ENCODE assay signal across 35 cellular contexts in the genomic region with DNA sequence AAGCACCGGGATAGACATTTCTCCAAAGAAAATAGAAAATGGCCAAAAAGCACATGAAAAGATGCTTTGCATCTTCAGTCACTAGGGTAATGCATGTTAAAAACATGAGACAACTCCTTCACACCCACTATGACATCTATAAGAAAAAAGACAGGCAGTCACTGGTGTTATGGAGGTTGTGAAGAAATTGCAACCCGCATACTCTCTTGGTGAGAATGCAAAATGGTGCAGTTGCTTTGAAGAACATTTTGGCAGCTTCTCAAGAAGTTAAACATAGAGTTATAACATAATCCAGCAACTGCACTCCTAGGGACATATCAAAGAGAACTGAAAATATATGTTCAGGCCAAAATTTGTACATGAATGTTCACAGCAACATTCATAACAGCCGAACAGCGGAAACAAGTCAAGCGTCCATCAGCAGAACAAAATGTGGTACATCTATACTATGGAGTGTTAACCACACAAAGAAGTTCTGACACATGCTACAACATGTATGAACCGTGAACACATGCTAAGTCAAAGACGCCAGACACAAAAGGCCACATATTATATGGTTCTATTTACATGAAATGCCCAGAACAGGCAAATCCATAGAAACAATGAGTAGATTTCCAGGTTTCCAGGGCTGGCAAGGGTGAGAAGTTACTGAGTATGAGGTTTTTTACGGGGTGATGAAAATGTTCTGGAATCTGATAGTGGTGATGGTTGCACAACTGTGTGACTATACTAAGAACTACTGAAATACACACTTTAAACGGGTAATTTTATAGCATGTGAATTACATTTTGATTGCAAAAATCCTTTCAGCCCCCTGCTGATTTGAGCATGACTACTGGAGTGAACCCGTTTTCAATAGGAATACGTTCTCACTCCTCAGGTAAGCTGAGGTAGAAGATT. TPM values are rescaled to one million over a fixed set of nuclear protein-coding genes. Genes with fewer than 3 reads are reported as not detected.
A peak's percentile ranks its signal among the peaks of the same experiment; 100 is the strongest.
DNase-seq lines count a peak whose midpoint lies in the region; ATAC-seq, FAIRE-seq and TF ChIP-seq lines count a peak whose summit lies in the region.
"Had no signal": no experiment of that assay in that cellular context is flagged by ENCODE, and none has a peak within 500 bp of the region (broad histone marks: within the 10 kb centered on the region; RNA-seq: fewer than 3 reads in every experiment).

No MANE protein-coding gene starts in this region.

- no peak for ATAC-seq in K562
- ATAC-seq: activated CD4-positive, alpha-beta T cell treated with anti-CD3 and anti-CD28 coated beads for 36 hours; activated CD8-positive, alpha-beta T cell treated with anti-CD3 and anti-CD28 coated beads, Interleukin-2, amount 10 ng/mL, durations not matched to agents 7 days and 5 days; left colon had no signal

- intact Hi-C loops in MCF 10A (cut with micrococcal nuclease) (no loop called here), breast epithelium (cut with DNase I; ENCODE audit: low total_unique reads) (no loop called here), K562 (cut with micrococcal nuclease) (no loop called here)

- no peaks in the 10 kb centered on the region for H3K4me1 ChIP-seq in breast epithelium
- no peaks in the 10 kb centered on the region for H3K4me1 ChIP-seq in K562 (replicated peaks in 1 of 2; ENCODE audit: control insufficient read depth in 2 of 2, insufficient read depth in 2 of 2, low read length in 2 of 2)
- H3K4me1 ChIP-seq: parathyroid adenoma, Peyer's patch, right atrium auricular region had no signal

- no peak overlapping the region for H3K4me2 ChIP-seq in K562 (ENCODE audit: insufficient read depth, low read length)

- in situ Hi-C loops in K562 (cut with MboI), result no loop called here

- no peak overlapping the region for H3K9ac ChIP-seq in K562 (ENCODE audit: insufficient read depth in 1 of 2, low read depth in 2 of 2, low read length in 2 of 2)
- H3K9ac ChIP-seq: parathyroid adenoma had no signal

- CTCF ChIA-PET in MCF 10A (lab: Yijun Ruan, JAX) (no interaction called here), K562 (lab: Yijun Ruan, JAX; ENCODE audit: low intra/inter-chr PET ratio) (no interaction called here)

- H3K4me3 ChIP-seq in breast epithelium, result no peak overlapping the region
- H3K4me3 ChIP-seq in K562, result no peak overlapping the region
- no peak overlapping the region for H3K4me3 ChIP-seq in foreskin fibroblast (ENCODE audit: low read depth in 1 of 2, low read length in 2 of 2)
- H3K4me3 ChIP-seq: MG63, Peyer's patch, right atrium auricular region, thoracic aorta had no signal

- no peak overlapping the region for H2AFZ ChIP-seq in K562 (ENCODE audit: low read depth, low read length)
- H2AFZ ChIP-seq: parathyroid adenoma had no signal

- BruUV-seq in MCF 10A (replicated peaks; lab: Mats Ljungman, UMichigan) (no TSS peak), K562 (replicated peaks; lab: Mats Ljungman, UMichigan) (no TSS peak)

- H3K36me3 Mint-ChIP-seq in MCF 10A (ENCODE audit: insufficient read depth, unreplicated experiment) (peaks cover 19% of the 10 kb centered on the region), immature natural killer cell (peaks cover 19 to 23% (median 19%) of the 10 kb centered on the region in 3 donors)

- no peak for TF ChIP-seq EP300 in K562 (IDR thresholded peaks at IDR 0.05; ENCODE audit: low read length)

- H3K27me3 Mint-ChIP-seq in MCF 10A (ENCODE audit: insufficient read depth, unreplicated experiment), result no peaks in the 10 kb centered on the region
- peaks cover 0 to 3% (median 1%) of the 10 kb centered on the region in 3 donors for H3K27me3 Mint-ChIP-seq in immature natural killer cell (ENCODE audit: low read depth in 3 of 3)
- H3K27me3 Mint-ChIP-seq: activated CD4-positive, alpha-beta T cell treated with anti-CD3 and anti-CD28 coated beads for 36 hours; activated naive CD4-positive, alpha-beta T cell treated with anti-CD3 and anti-CD28 coated beads, Interleukin-2, amount 50 U/mL, for 24 hours; stimulated activated naive CD8-positive, alpha-beta T cell treated with anti-CD3 and anti-CD28 coated beads, Interleukin-15, Interleukin-2, amounts not matched to agents 100 ng/mL and 50 ng/mL, for 24 hours had no signal

- FAIRE-seq in K562 (lab: Jason Lieb, UNC), result no peak
- FAIRE-seq: frontal cortex, GM18507, H1 had no signal

- TF ChIP-seq CTCF in MCF 10A (IDR thresholded peaks at IDR 0.05; ENCODE audit: unreplicated experiment) (no peak), breast epithelium (IDR thresholded peaks at IDR 0.05) (no peak), K562 (IDR thresholded peaks at IDR 0.05 in 2 of 3, conservative IDR thresholded peaks at IDR 0.05 in 1 of 3; ENCODE audit: insufficient read depth in 2 of 3, low read depth in 1 of 3, low read length in 3 of 3) (no peak), foreskin fibroblast (IDR thresholded peaks at IDR 0.05; ENCODE audit: low read depth, low read length) (no peak)

- TF ChIP-seq RAD21 in K562 (CRISPR knock-in tag; conservative IDR thresholded peaks at IDR 0.05 in 1 of 2, IDR thresholded peaks at IDR 0.05 in 1 of 2), result no peak

- H3K9me3 Mint-ChIP-seq in MCF 10A (ENCODE audit: unreplicated experiment) (no peaks in the 10 kb centered on the region), immature natural killer cell (no peaks in the 10 kb centered on the region)
- H3K9me3 Mint-ChIP-seq: activated naive CD4-positive, alpha-beta T cell treated with anti-CD3 and anti-CD28 coated beads, Interleukin-2, amount 50 U/mL, for 24 hours; activated T-helper 2 cell treated with anti-CD3 and anti-CD28 coated beads, Interferon-gamma antibody, Interleukin-2, Interleukin-4, amounts not matched to agents 10 μg/mL and 5 μg/mL and 100 μg/mL, durations not matched to agents 14 hours and 24 hours and 36 hours; memory B cell; stimulated activated naive CD8-positive, alpha-beta T cell treated with anti-CD3 and anti-CD28 coated beads, Interleukin-15, Interleukin-2, amounts not matched to agents 100 ng/mL and 50 ng/mL, for 24 hours had no signal

- H3K9me1 ChIP-seq in K562 (ENCODE audit: control insufficient read depth, insufficient read depth, low read length), result no peaks in the 10 kb centered on the region

- H3K27ac ChIP-seq in breast epithelium (no peak overlapping the region), K562 (ENCODE audit: extremely low read depth, low read depth, low read length) (no peak overlapping the region)
- H3K27ac ChIP-seq: epithelial cell of prostate, parathyroid adenoma, Peyer's patch, right atrium auricular region, thoracic aorta, VCaP had no signal

- H3K4me1 Mint-ChIP-seq in MCF 10A (ENCODE audit: insufficient read depth, unreplicated experiment) (peaks cover 5% of the 10 kb centered on the region), immature natural killer cell (no peaks in the 10 kb centered on the region)
- H3K4me1 Mint-ChIP-seq: activated CD4-positive, alpha-beta T cell treated with anti-CD3 and anti-CD28 coated beads for 36 hours; activated naive CD4-positive, alpha-beta T cell treated with anti-CD3 and anti-CD28 coated beads, Interleukin-2, amount 50 U/mL, for 24 hours; CD4-positive, CD25-positive, alpha-beta regulatory T cell; memory B cell had no signal

- no peaks in the 10 kb centered on the region for H3K27me3 ChIP-seq in breast epithelium
- H3K27me3 ChIP-seq in K562 (ENCODE audit: control insufficient read depth in 2 of 2, insufficient read depth in 2 of 2, low read length in 2 of 2), result no peaks in the 10 kb centered on the region
- H3K27me3 ChIP-seq: MG63, Peyer's patch, right atrium auricular region had no signal

- H3K36me3 ChIP-seq in breast epithelium, result no peaks in the 10 kb centered on the region
- H3K36me3 ChIP-seq in K562 (ENCODE audit: control insufficient read depth, insufficient read depth, low read length), result no peaks in the 10 kb centered on the region
- H3K36me3 ChIP-seq: MG63, thoracic aorta had no signal

- no peaks in the 10 kb centered on the region for H4K20me1 ChIP-seq in K562 (replicated peaks; ENCODE audit: control insufficient read depth, insufficient read depth, low read length)

- H3K9me3 ChIP-seq in breast epithelium, result no peaks in the 10 kb centered on the region
- H3K9me3 ChIP-seq in K562 (replicated peaks; ENCODE audit: control insufficient read depth, insufficient read depth, low read depth, low read length), result no peaks in the 10 kb centered on the region
- H3K9me3 ChIP-seq: MG63, Peyer's patch, right atrium auricular region, thoracic aorta had no signal

- POLR2A ChIA-PET in MCF 10A (lab: Yijun Ruan, JAX) (no interaction called here), K562 (lab: Yijun Ruan, JAX) (no interaction called here)

- H3K27ac Mint-ChIP-seq in MCF 10A (ENCODE audit: low read depth, unreplicated experiment), result no peak overlapping the region
- H3K27ac Mint-ChIP-seq in immature natural killer cell, result no peak overlapping the region
- H3K27ac Mint-ChIP-seq: activated CD4-positive, alpha-beta T cell treated with anti-CD3 and anti-CD28 coated beads for 36 hours; activated CD8-positive, alpha-beta T cell treated with anti-CD3 and anti-CD28 coated beads, Interleukin-2, amount 10 ng/mL, durations not matched to agents 7 days and 5 days; activated naive CD4-positive, alpha-beta T cell treated with anti-CD3 and anti-CD28 coated beads, Interleukin-2, amount 50 U/mL, for 24 hours; activated T-helper 2 cell treated with anti-CD3 and anti-CD28 coated beads, Interferon-gamma antibody, Interleukin-2, Interleukin-4, amounts not matched to agents 10 μg/mL and 5 μg/mL and 100 μg/mL, durations not matched to agents 14 hours and 24 hours and 36 hours; CD4-positive, CD25-positive, alpha-beta regulatory T cell; memory B cell; stimulated activated naive CD8-positive, alpha-beta T cell treated with anti-CD3 and anti-CD28 coated beads, Interleukin-15, Interleukin-2, amounts not matched to agents 100 ng/mL and 50 ng/mL, for 24 hours had no signal

- peak; percentile 41 for DNase-seq in MCF 10A (ENCODE audit: unreplicated experiment)
- DNase-seq in breast epithelium (ENCODE audit: low spot score in 2 of 2), result no peak
- no peak for DNase-seq in K562 (ENCODE audit: extremely low read depth in 1 of 4, low spot score in 3 of 4)
- DNase-seq in foreskin fibroblast, result peak; percentile 46 to 69
- no peak for DNase-seq in immature natural killer cell
- no peak for DNase-seq in activated T-cell treated with anti-CD3 and anti-CD28 coated beads, Interleukin-2, amount 50 U/mL, for 1 hour
- no peak for DNase-seq in COLO829 (ENCODE audit: low spot score)
- DNase-seq in SHP77 treated with DMSO at 0.1 percent for 48 hours (lab: John Stamatoyannopoulos, UW), result no peak
- DNase-seq: 8988T; activated CD4-positive, alpha-beta T cell treated with anti-CD3 and anti-CD28 coated beads for 36 hours; activated CD8-positive, alpha-beta T cell treated with anti-CD3 and anti-CD28 coated beads, Interleukin-2, amount 10 ng/mL, durations not matched to agents 7 days and 5 days; aorta; CD4-positive, CD25-positive, alpha-beta regulatory T cell; cortex of kidney; effector memory CD4-positive, alpha-beta T cell; left colon; MG63; NCI-H1436 treated with DMSO at 0.1 percent for 48 hours; Peyer's patch; SHP77; stimulated activated CD4-positive, alpha-beta T cell treated with anti-CD3 and anti-CD28 coated beads, Interleukin-1b, Interleukin-23, amount 100 ng/mL, for 48 hours; SW 1271; T-helper 9 cell had no signal

- H3K79me2 ChIP-seq in K562 (ENCODE audit: control insufficient read depth, insufficient read depth, low read length), result no peaks in the 10 kb centered on the region
- H3K79me2 ChIP-seq: parathyroid adenoma had no signal

- 54% methylated on average over 11 of the region's 11 CpGs for WGBS in K562 (ENCODE audit: insufficient coverage, low coverage, missing lambda C conversion rate)

- no peak for TF ChIP-seq POLR2A in breast epithelium (IDR thresholded peaks at IDR 0.05)
- TF ChIP-seq POLR2A in K562 (conservative IDR thresholded peaks at IDR 0.05), result no peak

- H3K4me3 Mint-ChIP-seq in MCF 10A (ENCODE audit: unreplicated experiment) (no peak overlapping the region), immature natural killer cell (no peak overlapping the region)
- H3K4me3 Mint-ChIP-seq: activated CD4-positive, alpha-beta T cell treated with anti-CD3 and anti-CD28 coated beads for 36 hours; activated CD8-positive, alpha-beta T cell treated with anti-CD3 and anti-CD28 coated beads, Interleukin-2, amount 10 ng/mL, durations not matched to agents 7 days and 5 days; activated naive CD4-positive, alpha-beta T cell treated with anti-CD3 and anti-CD28 coated beads, Interleukin-2, amount 50 U/mL, for 24 hours; CD4-positive, CD25-positive, alpha-beta regulatory T cell; memory B cell; stimulated activated naive CD8-positive, alpha-beta T cell treated with anti-CD3 and anti-CD28 coated beads, Interleukin-15, Interleukin-2, amounts not matched to agents 100 ng/mL and 50 ng/mL, for 24 hours had no signal

RNA-seq across cellular contexts. Expression of a gene that starts 46.5 kb away (rescaled TPM):
- total RNA-seq in MCF 10A (2022) (162 and 166 TPM in 2 replicates), breast epithelium (100 to 1,000 TPM in 2 of 3 donors, 10 to 100 TPM in 1; 73.5 to 143 (median 105) TPM), K562 (2014; rRNA removed) (16.1 and 24.0 TPM in 2 replicates), K562 (2014; rRNA removed; fragmentation: Illumina TruSeq; extraction: Trizol) (13.0 and 20.7 TPM in 2 replicates), K562 (2015; rRNA removed; fragmentation: Illumina TruSeq; extraction: Trizol) (35.8 and 36.6 TPM in 2 replicates), K562 (2021) (54.3 and 59.1 TPM in 2 replicates)
- 150 and 367 TPM in 2 replicates for total RNA-seq in K562 (2011; cell fraction: chromatin; rRNA removed; ENCODE audit: low replicate concordance)
- 181 and 203 TPM in 2 replicates for total RNA-seq in K562 (2011; cell fraction: nucleolus; rRNA removed)
- 151 and 162 TPM in 2 replicates for total RNA-seq in K562 (2011; cell fraction: nucleoplasm; rRNA removed)
- polyA plus RNA-seq in K562 (2011; rRNA removed) (33.5 and 46.0 TPM in 2 replicates), K562 (2014; fragmentation: Illumina TruSeq; extraction: Trizol) (33.7 and 37.5 TPM in 2 replicates), K562 (2014; fragmentation: Nextera tagmentation; extraction: Ambion mirVana) (1 to 10 TPM; 2.9 to 4.2 TPM), K562 (2014; rRNA removed) (43.7 and 51.0 TPM in 2 replicates), immature natural killer cell (10 to 100 TPM; 11.7 to 50.8 (median 14.5) TPM)
- polyA plus RNA-seq in K562 (2011; cell fraction: cytosol; rRNA removed), result 29.6 and 41.6 TPM in 2 replicates
- polyA plus RNA-seq in K562 (2011; cell fraction: nucleus; rRNA removed), result 213 and 357 TPM in 2 replicates
- polyA plus RNA-seq in K562 (2012), result 42.8 and 54.1 TPM in 2 replicates
- polyA minus RNA-seq in K562 (2011; rRNA and poly(A)+ RNA removed), result 31.3 and 37.5 TPM in 2 replicates
- polyA minus RNA-seq in K562 (2011; cell fraction: cytosol; rRNA and poly(A)+ RNA removed), result 31.0 and 44.1 TPM in 2 replicates
- polyA minus RNA-seq in K562 (2011; cell fraction: nucleus; rRNA and poly(A)+ RNA removed), result 77.8 and 93.6 TPM in 2 replicates

Comparison
In these comparisons a context has a peak if more than half of its experiments do, and no peak if none do; other contexts are left out.
1. DNase-seq: peak in MCF 10A (single experiment) and foreskin fibroblast (2 of 2); none in breast epithelium (0 of 2), K562 (0 of 4), immature natural killer cell (0 of 3), activated T-cell treated with anti-CD3 and anti-CD28 coated beads, Interleukin-2, amount 50 U/mL, for 1 hour (single experiment), COLO829 (single experiment) and SHP77 treated with DMSO at 0.1 percent for 48 hours (single experiment).